In genomic region chr22:29310863-29311339, GRCh38 we compare ENCODE assay signal across 8 cellular contexts. TPM values are rescaled to one million over a fixed set of nuclear protein-coding genes. Genes with fewer than 3 reads are reported as not detected.
A peak's percentile ranks its signal among the peaks of the same experiment; 100 is the strongest.
DNase-seq lines count a peak whose midpoint lies in the region; ATAC-seq and TF ChIP-seq lines count a peak whose summit lies in the region.

No MANE protein-coding gene starts in this region.

- peaks cover 0 to 2% (median 0%) of the 10 kb centered on the region in 7 donors for H3K9me3 Mint-ChIP-seq in naive B cell
- H3K9me3 Mint-ChIP-seq in stimulated activated effector memory CD8-positive, alpha-beta T cell treated with anti-CD3 and anti-CD28 coated beads, Interleukin-12 subunit alpha, Interleukin-12 subunit beta, amount 100 ng/mL, for 72 hours = no peaks in the 10 kb centered on the region

- 0 to 4% methylated on average over 3 to 6 of the region's 18 CpGs for WGBS in esophagus squamous epithelium, 2 donors

- TF ChIP-seq POLR2A in esophagus squamous epithelium (IDR thresholded peaks at IDR 0.05) = no peak

- H3K27me3 Mint-ChIP-seq in naive B cell = peaks cover 29 to 70% (median 48%) of the 10 kb centered on the region in 3 donors

- peaks cover 68 to 99% (median 83%) of the 10 kb centered on the region in 3 donors for H3K4me1 ChIP-seq in esophagus squamous epithelium

- intact Hi-C loops in esophagus squamous epithelium (cut with DNase I) = no loop called here

- H3K27ac ChIP-seq in esophagus squamous epithelium = peak overlapping the region; percentile 88 to 91 (median 90)

- no peak for TF ChIP-seq CTCF in esophagus squamous epithelium (IDR thresholded peaks at IDR 0.05)

- H3K27ac Mint-ChIP-seq in naive B cell = peak overlapping the region in 1 of 6 donors; percentile 18
- H3K27ac Mint-ChIP-seq in stimulated activated effector memory CD8-positive, alpha-beta T cell treated with anti-CD3 and anti-CD28 coated beads, Interleukin-12 subunit alpha, Interleukin-12 subunit beta, amount 100 ng/mL, for 72 hours = peak overlapping the region; percentile 43

- DNase-seq in NCI-H146 (lab: John Stamatoyannopoulos, UW) (peak; percentile 66), NCI-H146 treated with DMSO at 0.1 percent for 48 hours (lab: John Stamatoyannopoulos, UW; ENCODE audit: unreplicated experiment) (no peak), NCI-H2227 (lab: John Stamatoyannopoulos, UW; ENCODE audit: unreplicated experiment) (peak; percentile 82), activated T-cell treated with anti-CD3 and anti-CD28 coated beads for 1 hour (ENCODE audit: low read depth) (peak; percentile 26), esophagus squamous epithelium (lab: John Stamatoyannopoulos, UW) (no peak), naive B cell (peak; percentile 30)
- peak in 1 of 2 donors; percentile 43 for DNase-seq in stimulated activated effector memory CD8-positive, alpha-beta T cell treated with anti-CD3 and anti-CD28 coated beads, Interleukin-12 subunit alpha, Interleukin-12 subunit beta, amount 100 ng/mL, for 72 hours (ENCODE audit: low spot score in 2 of 2)
- no peak for DNase-seq in effector CD8-positive, alpha-beta T cell (lab: John Stamatoyannopoulos, UW)

- peaks cover 23 to 30% (median 27%) of the 10 kb centered on the region in 3 donors for H3K4me1 Mint-ChIP-seq in naive B cell
- peaks cover 55% of the 10 kb centered on the region for H3K4me1 Mint-ChIP-seq in stimulated activated effector memory CD8-positive, alpha-beta T cell treated with anti-CD3 and anti-CD28 coated beads, Interleukin-12 subunit alpha, Interleukin-12 subunit beta, amount 100 ng/mL, for 72 hours

- H3K9me3 ChIP-seq in esophagus squamous epithelium = no peaks in the 10 kb centered on the region

- H3K36me3 ChIP-seq in esophagus squamous epithelium = peaks cover 0 to 9% (median 0%) of the 10 kb centered on the region in 3 donors

- peak overlapping the region; percentile 2 to 53 (median 16) for H3K4me3 ChIP-seq in esophagus squamous epithelium

- peak; percentile 46 to 50 for ATAC-seq in naive B cell (ENCODE audit: low read depth in 2 of 2)
- peak; percentile 61 for ATAC-seq in stimulated activated effector memory CD8-positive, alpha-beta T cell treated with anti-CD3 and anti-CD28 coated beads, Interleukin-12 subunit alpha, Interleukin-12 subunit beta, amount 100 ng/mL, for 72 hours

- H3K27me3 ChIP-seq in esophagus squamous epithelium = peaks cover 5 to 34% (median 8%) of the 10 kb centered on the region in 4 donors

- peak overlapping the region in 1 of 8 donors; percentile 81 for H3K4me3 Mint-ChIP-seq in naive B cell
- no peak overlapping the region for H3K4me3 Mint-ChIP-seq in stimulated activated effector memory CD8-positive, alpha-beta T cell treated with anti-CD3 and anti-CD28 coated beads, Interleukin-12 subunit alpha, Interleukin-12 subunit beta, amount 100 ng/mL, for 72 hours

- peaks cover 0 to 10% of the 10 kb centered on the region in 2 donors for H3K36me3 Mint-ChIP-seq in naive B cell
- H3K36me3 Mint-ChIP-seq in stimulated activated effector memory CD8-positive, alpha-beta T cell treated with anti-CD3 and anti-CD28 coated beads, Interleukin-12 subunit alpha, Interleukin-12 subunit beta, amount 100 ng/mL, for 72 hours = no peaks in the 10 kb centered on the region

RNA-seq across cellular contexts. Expression of gene GAS2L1, which starts 4.5 kb away (rescaled TPM):
- 10 to 100 TPM; 26.9 to 52.1 (median 36.9) TPM for total RNA-seq in esophagus squamous epithelium
- polyA plus RNA-seq in naive B cell (ENCODE audit: low read depth in 6 of 6) = 1 to 10 TPM in 3 of 6 donors, under 1 TPM in 2, not detected in 1; 0.39 to 1.2 (median 1.0) TPM

RNA-seq across cellular contexts. Expression of gene RASL10A, which starts 4.6 kb away (rescaled TPM):
- total RNA-seq in esophagus squamous epithelium = 1 to 10 TPM in 1 of 4 donors, under 1 TPM in 2, not detected in 1; 0.38 to 3.5 (median 0.75) TPM
- polyA plus RNA-seq in naive B cell (ENCODE audit: low read depth in 6 of 6) = not detected

RNA-seq across cellular contexts. Expression of gene EWSR1, which starts 42.8 kb away (rescaled TPM):
- 100 to 1,000 TPM; 124 to 217 (median 174) TPM for total RNA-seq in esophagus squamous epithelium
- 100 to 1,000 TPM; 175 to 252 (median 194) TPM for polyA plus RNA-seq in naive B cell (ENCODE audit: low read depth in 6 of 6)

RNA-seq across cellular contexts. Expression of gene RHBDD3, which starts 43.1 kb away (rescaled TPM):
- total RNA-seq in esophagus squamous epithelium = 10 to 100 TPM; 14.3 to 28.2 (median 20.1) TPM
- polyA plus RNA-seq in naive B cell (ENCODE audit: low read depth in 6 of 6) = 1 to 10 TPM in 4 of 6 donors, under 1 TPM in 1, not detected in 1; 0.72 to 4.2 (median 2.9) TPM

Comparison
In these comparisons a context has a peak if more than half of its experiments do, and no peak if none do; other contexts are left out.
1. DNase-seq: peak in NCI-H146 (single experiment), NCI-H2227 (single experiment), activated T-cell treated with anti-CD3 and anti-CD28 coated beads for 1 hour (single experiment) and naive B cell (single experiment); none in NCI-H146 treated with DMSO at 0.1 percent for 48 hours (single experiment), esophagus squamous epithelium (single experiment) and effector CD8-positive, alpha-beta T cell (single experiment).